ENCODE assay signal across 8 cellular contexts in the genomic region with DNA sequence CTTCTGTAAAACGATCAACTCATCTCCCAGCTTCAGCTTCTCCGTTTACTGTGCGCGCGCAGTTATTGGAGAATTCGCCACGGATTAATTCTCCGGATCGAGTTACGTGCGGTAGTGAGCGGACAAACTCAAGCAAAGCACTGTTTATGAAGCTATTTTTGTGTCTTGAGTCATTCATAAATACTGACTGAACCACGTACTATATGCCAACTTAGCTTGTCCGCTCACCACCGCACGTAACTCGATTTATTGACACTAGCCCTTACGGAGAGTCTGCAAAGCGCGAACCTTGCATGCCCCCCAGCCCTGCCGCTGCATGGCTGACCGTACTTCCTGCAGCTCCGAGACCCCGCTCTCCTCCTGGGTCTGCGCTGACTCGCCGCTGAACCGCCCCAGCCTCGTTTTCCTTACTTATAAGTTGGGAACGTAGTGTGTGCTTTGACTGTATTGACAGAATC. TPM values are rescaled to one million over a fixed set of nuclear protein-coding genes. Genes with fewer than 3 reads are reported as not detected.
DNase-seq lines count a peak whose midpoint lies in the region; ATAC-seq, FAIRE-seq and TF ChIP-seq lines count a peak whose summit lies in the region.

No MANE protein-coding gene starts in this region.

- H3K4me3 Mint-ChIP-seq in MCF 10A (ENCODE audit: unreplicated experiment) = peak overlapping the region; percentile 70

- no TSS peak for BruUV-seq in MCF 10A (replicated peaks; lab: Mats Ljungman, UMichigan)

- WGBS in A549 (ENCODE audit: missing lambda C conversion rate) = under 1% methylated on average over 30 of the region's 30 CpGs

- H3K9me3 Mint-ChIP-seq in MCF 10A (ENCODE audit: unreplicated experiment) = no peaks in the 10 kb centered on the region

- H3K4me1 ChIP-seq in A549 = peaks cover 34% of the 10 kb centered on the region
- H3K4me1 ChIP-seq in NT2/D1 (ENCODE audit: insufficient read depth, insufficient read length) = no peaks in the 10 kb centered on the region
- peaks cover 17% of the 10 kb centered on the region for H3K4me1 ChIP-seq in keratinocyte (ENCODE audit: control insufficient read depth, extremely low read depth, insufficient read depth, low read length)

- dilution Hi-C loops in keratinocyte (cut with MboI; ENCODE audit: extremely low pct_ligation_motif_present, low sequenced_read_pairs) = no loop called here

- no peak for TF ChIP-seq CTCF in A549 (IDR thresholded peaks at IDR 0.05)
- TF ChIP-seq CTCF in GM13977 (IDR thresholded peaks at IDR 0.05; ENCODE audit: extremely low read depth, insufficient read depth, missing control alignments) = no peak
- no peak for TF ChIP-seq CTCF in MCF 10A (IDR thresholded peaks at IDR 0.05; ENCODE audit: unreplicated experiment)
- TF ChIP-seq CTCF in keratinocyte (optimal IDR thresholded peaks at IDR 0.05 in 1 of 3, IDR thresholded peaks at IDR 0.05 in 1 of 3, conservative IDR thresholded peaks at IDR 0.05 in 1 of 3; ENCODE audit: extremely low read depth in 1 of 3, insufficient read depth in 2 of 3, low read length in 3 of 3) = peak in 1 of 3 experiments; percentile 1

- H3K4me3 ChIP-seq in A549 (peak overlapping the region; percentile 91), NT2/D1 (ENCODE audit: insufficient read length, low read depth) (peak overlapping the region; percentile 74), keratinocyte (ENCODE audit: control insufficient read depth in 2 of 3, extremely low read depth in 1 of 3, insufficient read depth in 2 of 3, low read depth in 1 of 3, low read length in 3 of 3) (peak overlapping the region; percentile 81 to 93 (median 92))

- no peak for TF ChIP-seq POLR2A in A549 (IDR thresholded peaks at IDR 0.05; ENCODE audit: low read length)

- H3K36me3 Mint-ChIP-seq in MCF 10A (ENCODE audit: insufficient read depth, unreplicated experiment) = no peaks in the 10 kb centered on the region

- H3K9me3 ChIP-seq in A549 (no peaks in the 10 kb centered on the region), NT2/D1 (ENCODE audit: insufficient read depth, low read length) (peaks cover 33% of the 10 kb centered on the region), keratinocyte (ENCODE audit: control insufficient read depth, low read depth, low read length) (no peaks in the 10 kb centered on the region)

- H3K36me3 ChIP-seq in NT2/D1 (ENCODE audit: insufficient read depth, insufficient read length, low read length) = peaks cover 12% of the 10 kb centered on the region
- peaks cover 0 to 5% of the 10 kb centered on the region in 2 experiments for H3K36me3 ChIP-seq in keratinocyte (ENCODE audit: control insufficient read depth in 2 of 2, extremely low read depth in 1 of 2, insufficient read depth in 2 of 2, low read length in 2 of 2)

- H3K27ac Mint-ChIP-seq in MCF 10A (ENCODE audit: low read depth, unreplicated experiment) = peak overlapping the region; percentile 71

- in situ Hi-C loops in GM13977 (cut with MboI; ENCODE audit: low pct_unique_long_range_greater_than_20kb, low sequenced_read_pairs, unreplicated experiment) = loop anchor here (10.0 kb wide), 1 partner anchor 68 kb away; a partner anchor contains a TSS

- H2AFZ ChIP-seq in keratinocyte (ENCODE audit: control insufficient read depth, low read length) = peak overlapping the region; percentile 74

- peaks cover 6% of the 10 kb centered on the region for H4K20me1 ChIP-seq in keratinocyte (ENCODE audit: control insufficient read depth, extremely low read depth, insufficient read depth, low read length)

- no peaks in the 10 kb centered on the region for H3K27me3 Mint-ChIP-seq in MCF 10A (ENCODE audit: insufficient read depth, unreplicated experiment)

- peaks cover 55% of the 10 kb centered on the region for H3K79me2 ChIP-seq in keratinocyte (ENCODE audit: control insufficient read depth, insufficient read depth, low read length)

- H3K27me3 ChIP-seq in NT2/D1 (ENCODE audit: insufficient read depth, insufficient read length) = no peaks in the 10 kb centered on the region
- no peaks in the 10 kb centered on the region for H3K27me3 ChIP-seq in keratinocyte (ENCODE audit: control insufficient read depth, extremely low read depth, insufficient read depth, low read length)

- peaks cover 2% of the 10 kb centered on the region for H3K9me1 ChIP-seq in keratinocyte (ENCODE audit: control insufficient read depth, extremely low read depth, insufficient read depth, low read length)

- H3K27ac ChIP-seq in A549 (peak overlapping the region; percentile 97 to 98), keratinocyte (ENCODE audit: control insufficient read depth, insufficient read depth, low read length) (peak overlapping the region; percentile 80)

- FAIRE-seq in A549 (lab: Jason Lieb, UNC) (no peak), keratinocyte (lab: Jason Lieb, UNC) (no peak)

- intact Hi-C loops in MCF 10A (cut with micrococcal nuclease) = loop anchor here (1.0 to 10.0 kb wide), 6 partner anchors 30 to 308 kb away; a partner anchor contains a TSS

- CTCF ChIA-PET in A549 (lab: Yijun Ruan, JAX) (interaction anchor here (0.6 to 3.7 kb wide), 29 partner anchors 8 to 650 kb away, joined by 3 to 51 read pairs (median 4); a partner anchor contains a TSS), MCF 10A (lab: Yijun Ruan, JAX) (interaction anchor here (0.6 to 4.0 kb wide), 31 partner anchors 10 to 443 kb away, joined by 3 to 131 read pairs (median 4); a partner anchor contains a TSS)

- no peak for TF ChIP-seq RAD21 in A549 (conservative IDR thresholded peaks at IDR 0.05 in 1 of 2, IDR thresholded peaks at IDR 0.05 in 1 of 2)

- ATAC-seq in A549 = peak; percentile 43 to 44
- peak; percentile 14 for ATAC-seq in HG02973 (IDR thresholded peaks at IDR 0.05; ENCODE audit: unreplicated experiment)

- TF ChIP-seq EP300 in A549 (IDR thresholded peaks at IDR 0.05) = no peak

- POLR2A ChIA-PET in A549 (lab: Yijun Ruan, JAX) = interaction anchor here (1.2 to 1.8 kb wide), 3 partner anchors 70 to 159 kb away, joined by 8 to 35 read pairs (median 13); no protein-coding TSS in a partner anchor
- POLR2A ChIA-PET in MCF 10A (lab: Yijun Ruan, JAX) = interaction anchor here (0.6 to 7.0 kb wide), 18 partner anchors 10 to 305 kb away, joined by 3 to 298 read pairs (median 4); a partner anchor contains a TSS

- H3K9ac ChIP-seq in NT2/D1 (ENCODE audit: insufficient read length, low read depth) = peak overlapping the region; percentile 95
- peak overlapping the region; percentile 91 for H3K9ac ChIP-seq in keratinocyte (ENCODE audit: control insufficient read depth, extremely low read depth, insufficient read depth, low read length)

- DNase-seq in A549 (ENCODE audit: low read depth in 1 of 2, low spot score in 1 of 2) = no peak
- DNase-seq in GM13977 (ENCODE audit: low spot score) = peak; percentile 45
- DNase-seq in NT2/D1 (ENCODE audit: low read depth, low spot score) = peak; percentile 42
- no peak for DNase-seq in MCF 10A (ENCODE audit: unreplicated experiment)
- DNase-seq in keratinocyte (ENCODE audit: low read depth, low spot score) = no peak
- DNase-seq in stimulated activated CD4-positive, alpha-beta T cell treated with anti-CD3 and anti-CD28 coated beads, Interleukin-4, amount 100 ng/mL, for 4 hours = peak; percentile 4 to 12
- DNase-seq in HCEC 1CT = no peak

- peaks cover 41% of the 10 kb centered on the region for H3K4me1 Mint-ChIP-seq in MCF 10A (ENCODE audit: insufficient read depth, unreplicated experiment)

- H3K4me2 ChIP-seq in A549 (peak overlapping the region; percentile 83), keratinocyte (ENCODE audit: control insufficient read depth, extremely low read depth, insufficient read depth, low read depth, low read length) (peak overlapping the region; percentile 81)

TF ChIP-seq in A549, 52 proteins besides CTCF, POLR2A, EP300 and RAD21 (continues in another document):
- TF ChIP-seq BHLHE40 (IDR thresholded peaks at IDR 0.05; ENCODE audit: low read depth, low read length) (no peak), RCOR1 (IDR thresholded peaks at IDR 0.05; ENCODE audit: low read depth, low read length) (no peak), RNF2 (IDR thresholded peaks at IDR 0.05; ENCODE audit: borderline replicate concordance, low read depth) (no peak)

RNA-seq across cellular contexts. Expression of a gene that starts 0.8 kb away (rescaled TPM):
- 48.4 and 61.2 TPM in 2 replicates for polyA plus RNA-seq in A549 (2011; rRNA removed)
- polyA plus RNA-seq in A549 (2012; cell fraction: cytosol; rRNA removed) = 19.9 and 21.4 TPM in 2 replicates
- polyA plus RNA-seq in A549 (2012; cell fraction: nucleus; rRNA removed) = 14.8 and 22.2 TPM in 2 replicates
- polyA plus RNA-seq in A549 (2017; fragmentation: RNase III; extraction: RNeasy Plus Mini Kit Qiagen cat#74134 plus additional on column Dnase treatment) = 36.7 to 40.1 TPM (median 37.0 TPM) in 3 replicates
- 19.7 and 20.6 TPM in 2 replicates for polyA minus RNA-seq in A549 (2011; rRNA and poly(A)+ RNA removed)
- total RNA-seq in MCF 10A (2022) = 73.6 and 81.5 TPM in 2 replicates
- polyA plus RNA-seq in keratinocyte = 33.5 to 49.2 TPM (median 38.3 TPM) in 3 replicates
- 33.1 TPM for polyA plus RNA-seq in keratinocyte (2011; ENCODE audit: low read depth)
- polyA plus RNA-seq in keratinocyte (2011; cell fraction: cytosol; rRNA removed) = 28.0 and 40.0 TPM in 2 replicates
- polyA plus RNA-seq in keratinocyte (2011; cell fraction: nucleus; rRNA removed) = 46.4 and 59.4 TPM in 2 replicates
- 13.9 and 32.0 TPM in 2 replicates for polyA plus RNA-seq in keratinocyte (2012; ENCODE audit: low replicate concordance)
- polyA minus RNA-seq in keratinocyte = 7.9 to 33.0 TPM (median 22.9 TPM) in 3 replicates
- polyA minus RNA-seq in keratinocyte (2011; cell fraction: cytosol; rRNA and poly(A)+ RNA removed) = 17.1 TPM
- polyA minus RNA-seq in keratinocyte (2011; cell fraction: nucleus; rRNA and poly(A)+ RNA removed) = 16.4 and 30.9 TPM in 2 replicates

RNA-seq across cellular contexts. Expression of a gene that starts 18.1 kb away (rescaled TPM):
- polyA plus RNA-seq in A549 (2011; rRNA removed) (3.4 and 3.8 TPM in 2 replicates), A549 (2017; fragmentation: RNase III; extraction: RNeasy Plus Mini Kit Qiagen cat#74134 plus additional on column Dnase treatment) (0.25 to 0.50 TPM (median 0.37 TPM) in 3 replicates), keratinocyte (0.18 to 0.61 TPM (median 0.31 TPM) in 3 replicates)
- polyA plus RNA-seq in A549 (2012; cell fraction: cytosol; rRNA removed) = 0.08 TPM in 2 replicates
- 0.10 and 0.13 TPM in 2 replicates for polyA plus RNA-seq in A549 (2012; cell fraction: nucleus; rRNA removed)
- polyA minus RNA-seq in A549 (2011; rRNA and poly(A)+ RNA removed) = 1.1 TPM in 2 replicates
- 0.72 and 0.86 TPM in 2 replicates for total RNA-seq in MCF 10A (2022)
- polyA plus RNA-seq in keratinocyte (2011; ENCODE audit: low read depth) = 0.30 TPM
- 0.31 and 0.47 TPM in 2 replicates for polyA plus RNA-seq in keratinocyte (2011; cell fraction: cytosol; rRNA removed)
- 0.96 and 1.1 TPM in 2 replicates for polyA plus RNA-seq in keratinocyte (2011; cell fraction: nucleus; rRNA removed)
- 0.34 and 0.39 TPM in 2 replicates for polyA plus RNA-seq in keratinocyte (2012; ENCODE audit: low replicate concordance)
- 0.22 to 1.1 TPM (median 0.33 TPM) in 3 replicates for polyA minus RNA-seq in keratinocyte
- polyA minus RNA-seq in keratinocyte (2011; cell fraction: cytosol; rRNA and poly(A)+ RNA removed) = not detected
- polyA minus RNA-seq in keratinocyte (2011; cell fraction: nucleus; rRNA and poly(A)+ RNA removed) = 0.21 and 0.31 TPM in 2 replicates

Comparison
In these comparisons a context has a peak if more than half of its experiments do, and no peak if none do; other contexts are left out.
1. DNase-seq: peak in GM13977 (single experiment), NT2/D1 (single experiment) and stimulated activated CD4-positive, alpha-beta T cell treated with anti-CD3 and anti-CD28 coated beads, Interleukin-4, amount 100 ng/mL, for 4 hours (2 of 2); none in A549 (0 of 2), MCF 10A (single experiment), keratinocyte (single experiment) and HCEC 1CT (single experiment).
2. Peak in every context shown above with its lines, with median percentiles within 50 percentile points of each other: H3K4me3 ChIP-seq.